In the genomic region with DNA sequence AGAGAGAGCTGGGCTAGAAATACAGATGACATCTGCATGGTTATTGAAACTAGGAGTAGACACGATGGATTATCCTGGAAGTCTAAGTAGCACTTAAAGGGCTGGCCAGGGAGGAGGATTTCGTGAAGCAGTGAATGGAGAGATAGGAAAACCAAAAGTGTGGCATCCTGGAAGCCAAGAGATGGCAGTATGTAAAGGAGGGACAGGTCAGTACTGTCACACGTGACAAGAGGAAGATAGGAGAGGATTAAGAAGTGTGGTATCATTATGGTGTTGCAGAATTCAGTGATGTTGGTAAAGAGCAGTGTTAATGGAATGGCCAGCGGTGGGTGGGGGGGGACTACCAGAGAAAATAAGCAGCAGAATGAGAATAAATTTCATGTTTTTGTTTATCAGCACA, we compare ENCODE assay signal across 26 cellular contexts. TPM values are rescaled to one million over a fixed set of nuclear protein-coding genes. Genes with fewer than 3 reads are reported as not detected.
A peak's percentile ranks its signal among the peaks of the same experiment; 100 is the strongest.
DNase-seq lines count a peak whose midpoint lies in the region; ATAC-seq and TF ChIP-seq lines count a peak whose summit lies in the region.
"Had no signal": no experiment of that assay in that cellular context is flagged by ENCODE, and none has a peak within 500 bp of the region (broad histone marks: within the 10 kb centered on the region; RNA-seq: fewer than 3 reads in every experiment).

No MANE protein-coding gene starts in this region.

- H3K36me3 Mint-ChIP-seq in MCF 10A (ENCODE audit: insufficient read depth, unreplicated experiment) (peaks cover 12% of the 10 kb centered on the region), T-helper 17 cell (ENCODE audit: low read depth) (no peaks in the 10 kb centered on the region)
- peaks cover 0 to 8% (median 3%) of the 10 kb centered on the region in 5 donors for H3K36me3 Mint-ChIP-seq in naive thymus-derived CD4-positive, alpha-beta T cell

- H3K4me1 ChIP-seq in breast epithelium = no peaks in the 10 kb centered on the region
- peaks cover 32 to 34% of the 10 kb centered on the region in 2 donors for H3K4me1 ChIP-seq in naive thymus-derived CD4-positive, alpha-beta T cell (ENCODE audit: control insufficient read depth in 2 of 2, insufficient read depth in 2 of 2, low read length in 2 of 2)

- POLR2A ChIA-PET in MCF 10A (lab: Yijun Ruan, JAX) = no interaction called here
- POLR2A ChIA-PET in naive thymus-derived CD4-positive, alpha-beta T cell (lab: Charles Lee) = interaction anchor here (2.2 kb wide), 1 partner anchor 11 kb away, joined by 11 read pairs; the partner anchor contains the start of gene RAD23B

- no peaks in the 10 kb centered on the region for H3K36me3 ChIP-seq in breast epithelium
- H3K36me3 ChIP-seq in naive thymus-derived CD4-positive, alpha-beta T cell (ENCODE audit: control insufficient read depth in 2 of 3, insufficient read depth in 3 of 3, low read length in 3 of 3) = no peaks in the 10 kb centered on the region
- H3K36me3 ChIP-seq: brain microvascular endothelial cell, neural progenitor cell, vagina had no signal

- no peak for DNase-seq in MCF 10A (ENCODE audit: unreplicated experiment)
- no peak for DNase-seq in breast epithelium (ENCODE audit: low spot score in 2 of 2)
- no peak for DNase-seq in T-helper 17 cell
- no peak for DNase-seq in naive thymus-derived CD4-positive, alpha-beta T cell
- DNase-seq in omental fat pad (ENCODE audit: low spot score) = no peak
- DNase-seq in T-helper 1 cell = no peak
- no peak for DNase-seq in posterior vena cava (ENCODE audit: low spot score)
- no peak for DNase-seq in central memory CD4-positive, alpha-beta T cell
- DNase-seq: activated CD4-positive, alpha-beta T cell treated with anti-CD3 and anti-CD28 coated beads, Interleukin-2, amount 50 U/mL, for 48 hours; activated naive CD8-positive, alpha-beta T cell treated with anti-CD3 and anti-CD28 coated beads, Interleukin-2, amount 10 ng/mL, durations not matched to agents 7 days and 5 days; activated T-cell treated with anti-CD3 and anti-CD28 coated beads, Interleukin-2, amount 50 U/mL, for 1 hour; brain microvascular endothelial cell; DMS79 treated with DMSO at 0.1 percent for 48 hours; foreskin melanocyte; kidney glomerular epithelial cell; mesenchymal stem cell; NCI-H1092; NCI-H2107; NCI-H526; Right ventricle myocardium superior; stimulated activated CD4-positive, alpha-beta T cell treated with anti-CD3 and anti-CD28 coated beads, Interleukin-12 subunit alpha, Interleukin-12 subunit beta, amount 100 ng/mL, for 4 hours; stimulated activated CD8-positive, alpha-beta memory T cell treated with anti-CD3 and anti-CD28 coated beads, Interleukin-4, amount 100 ng/mL, for 48 hours had no signal

- ATAC-seq in T-helper 17 cell = no peak
- ATAC-seq in naive thymus-derived CD4-positive, alpha-beta T cell = no peak
- ATAC-seq in omental fat pad (ENCODE audit: low FRiP score) = no peak

- no peak overlapping the region for H3K4me3 ChIP-seq in breast epithelium
- no peak overlapping the region for H3K4me3 ChIP-seq in naive thymus-derived CD4-positive, alpha-beta T cell (ENCODE audit: low read length)
- H3K4me3 ChIP-seq: neural progenitor cell, vagina had no signal

- H3K27me3 Mint-ChIP-seq in MCF 10A (ENCODE audit: insufficient read depth, unreplicated experiment) = no peaks in the 10 kb centered on the region
- H3K27me3 Mint-ChIP-seq in T-helper 17 cell = no peaks in the 10 kb centered on the region
- no peaks in the 10 kb centered on the region for H3K27me3 Mint-ChIP-seq in naive thymus-derived CD4-positive, alpha-beta T cell
- H3K27me3 Mint-ChIP-seq: activated naive CD8-positive, alpha-beta T cell treated with anti-CD3 and anti-CD28 coated beads, Interleukin-2, amount 10 ng/mL, durations not matched to agents 7 days and 5 days had no signal

- H3K9me3 ChIP-seq in breast epithelium (no peaks in the 10 kb centered on the region), T-helper 17 cell (ENCODE audit: control insufficient read depth, low read length, poor library complexity, severe bottlenecking) (no peaks in the 10 kb centered on the region)
- H3K9me3 ChIP-seq in naive thymus-derived CD4-positive, alpha-beta T cell (ENCODE audit: control insufficient read depth in 2 of 3, low read length in 3 of 3) = no peaks in the 10 kb centered on the region
- H3K9me3 ChIP-seq: vagina had no signal

- no peaks in the 10 kb centered on the region for H3K27me3 ChIP-seq in breast epithelium
- no peaks in the 10 kb centered on the region for H3K27me3 ChIP-seq in naive thymus-derived CD4-positive, alpha-beta T cell (ENCODE audit: control insufficient read depth in 2 of 2, insufficient read depth in 2 of 2, low read length in 2 of 2)
- H3K27me3 ChIP-seq: brain microvascular endothelial cell, neural progenitor cell, vagina had no signal

- CTCF ChIA-PET in MCF 10A (lab: Yijun Ruan, JAX) = interaction anchor here (1.2 to 1.3 kb wide), 2 partner anchors 53 to 159 kb away, joined by 3 read pairs; no protein-coding TSS in a partner anchor
- CTCF ChIA-PET in naive thymus-derived CD4-positive, alpha-beta T cell (lab: Charles Lee) = no interaction called here

- intact Hi-C loops in MCF 10A (cut with micrococcal nuclease) = loop anchor here (10.0 kb wide), 1 partner anchor 430 kb away; the partner anchor contains the start of gene ZNF462
- intact Hi-C loops in breast epithelium (cut with DNase I; ENCODE audit: low total_unique reads) = no loop called here
- intact Hi-C loops in naive thymus-derived CD4-positive, alpha-beta T cell (cut with micrococcal nuclease) = loop anchor here in 1 of 2 donors (1.0 to 2.0 kb wide), 2 partner anchors 10 to 18 kb away; no protein-coding TSS in a partner anchor
- intact Hi-C loops in posterior vena cava (cut with DNase I) = no loop called here

- peaks cover 32% of the 10 kb centered on the region for H3K4me1 Mint-ChIP-seq in MCF 10A (ENCODE audit: insufficient read depth, unreplicated experiment)
- H3K4me1 Mint-ChIP-seq in T-helper 17 cell = peaks cover 44% of the 10 kb centered on the region
- peaks cover 52 to 92% (median 76%) of the 10 kb centered on the region in 7 donors for H3K4me1 Mint-ChIP-seq in naive thymus-derived CD4-positive, alpha-beta T cell

- no peaks in the 10 kb centered on the region for H3K9me3 Mint-ChIP-seq in MCF 10A (ENCODE audit: unreplicated experiment)
- H3K9me3 Mint-ChIP-seq in naive thymus-derived CD4-positive, alpha-beta T cell = no peaks in the 10 kb centered on the region
- H3K9me3 Mint-ChIP-seq: activated naive CD8-positive, alpha-beta T cell treated with anti-CD3 and anti-CD28 coated beads, Interleukin-2, amount 10 ng/mL, durations not matched to agents 7 days and 5 days had no signal

- H3K27ac Mint-ChIP-seq in MCF 10A (ENCODE audit: low read depth, unreplicated experiment) (peak overlapping the region; percentile 6), T-helper 17 cell (peak overlapping the region; percentile 79)
- H3K27ac Mint-ChIP-seq in naive thymus-derived CD4-positive, alpha-beta T cell = peak overlapping the region in 6 of 9 donors; percentile 0 to 61 (median 14)
- H3K27ac Mint-ChIP-seq: activated naive CD8-positive, alpha-beta T cell treated with anti-CD3 and anti-CD28 coated beads, Interleukin-2, amount 10 ng/mL, durations not matched to agents 7 days and 5 days; neural progenitor cell had no signal

- TF ChIP-seq POLR2A in breast epithelium (IDR thresholded peaks at IDR 0.05) = no peak

- no peak overlapping the region for H3K27ac ChIP-seq in breast epithelium
- H3K27ac ChIP-seq in naive thymus-derived CD4-positive, alpha-beta T cell (ENCODE audit: low read depth, low read length) = no peak overlapping the region
- H3K27ac ChIP-seq: brain microvascular endothelial cell, C4-2B, KMS-11, vagina had no signal

- BruUV-seq in MCF 10A (replicated peaks; lab: Mats Ljungman, UMichigan) = no TSS peak

- H3K4me3 Mint-ChIP-seq in MCF 10A (ENCODE audit: unreplicated experiment) = no peak overlapping the region
- H3K4me3 Mint-ChIP-seq in T-helper 17 cell = peak overlapping the region; percentile 39
- peak overlapping the region in 8 of 10 donors; percentile 1 to 60 (median 6) for H3K4me3 Mint-ChIP-seq in naive thymus-derived CD4-positive, alpha-beta T cell
- H3K4me3 Mint-ChIP-seq: activated naive CD8-positive, alpha-beta T cell treated with anti-CD3 and anti-CD28 coated beads, Interleukin-2, amount 10 ng/mL, durations not matched to agents 7 days and 5 days; neural progenitor cell had no signal

- TF ChIP-seq CTCF in MCF 10A (IDR thresholded peaks at IDR 0.05; ENCODE audit: unreplicated experiment) (no peak), breast epithelium (IDR thresholded peaks at IDR 0.05) (no peak), omental fat pad (IDR thresholded peaks at IDR 0.05) (no peak)

RNA-seq across cellular contexts. Expression of gene RAD23B, which starts 11.7 kb away (rescaled TPM):
- total RNA-seq in MCF 10A (2022) (173 and 222 TPM in 2 replicates), breast epithelium (10 to 100 TPM; 63.6 to 70.2 (median 68.1) TPM), T-helper 17 cell (10 to 100 TPM; 64.8 to 75.8 TPM), omental fat pad (100 to 1,000 TPM in 2 of 4 donors, 10 to 100 TPM in 2; 70.3 to 123 (median 101) TPM), posterior vena cava (10 to 100 TPM; 79.8 to 89.2 TPM)
- total RNA-seq in naive thymus-derived CD4-positive, alpha-beta T cell = 100 to 1,000 TPM in 1 of 5 experiments, 10 to 100 TPM in 4; 48.7 to 102 (median 55.6) TPM
- 10 to 100 TPM in 1 of 2 donors, 1 to 10 TPM in 1; 8.9 to 15.1 TPM for polyA plus RNA-seq in naive thymus-derived CD4-positive, alpha-beta T cell

Comparison
In these comparisons a context has a peak if more than half of its experiments do, and no peak if none do; other contexts are left out.
1. H3K27ac Mint-ChIP-seq: peak in every context shown above with its lines; median percentile 79 in T-helper 17 cell; 14 in naive thymus-derived CD4-positive, alpha-beta T cell; 6 in MCF 10A.